7 cellular contexts compared by ENCODE assay signal in genomic region chr13:45120967-45121366, GRCh38. TPM values are rescaled to one million over a fixed set of nuclear protein-coding genes. Genes with fewer than 3 reads are reported as not detected.
DNase-seq lines count a peak whose midpoint lies in the region; ATAC-seq and TF ChIP-seq lines count a peak whose summit lies in the region.

No MANE protein-coding gene starts in this region.

- H3K27me3 ChIP-seq in adrenal gland: no peaks in the 10 kb centered on the region
- H3K27me3 ChIP-seq in kidney epithelial cell (ENCODE audit: control insufficient read depth, insufficient read depth, low read length): no peaks in the 10 kb centered on the region
- no peaks in the 10 kb centered on the region for H3K27me3 ChIP-seq in upper lobe of left lung

- H3K27ac Mint-ChIP-seq in activated T-helper 17 cell treated with anti-CD3 and anti-CD28 coated beads, Interleukin-2, amount 50 U/mL, for 72 hours: no peak overlapping the region

- no peaks in the 10 kb centered on the region for H3K36me3 ChIP-seq in adrenal gland (replicated peaks in 1 of 2)
- H3K36me3 ChIP-seq in kidney epithelial cell (ENCODE audit: control insufficient read depth, insufficient read depth, low read length): no peaks in the 10 kb centered on the region
- H3K36me3 ChIP-seq in upper lobe of left lung: no peaks in the 10 kb centered on the region

- peaks cover 15 to 27% of the 10 kb centered on the region in 2 donors for H3K4me1 ChIP-seq in adrenal gland (replicated peaks in 1 of 2)
- H3K4me1 ChIP-seq in upper lobe of left lung: peaks cover 11 to 28% (median 17%) of the 10 kb centered on the region in 4 donors

- TF ChIP-seq CTCF in adrenal gland (IDR thresholded peaks at IDR 0.05) (no peak), kidney epithelial cell (IDR thresholded peaks at IDR 0.05; ENCODE audit: insufficient read depth, low read length, poor library complexity, severe bottlenecking) (no peak), upper lobe of left lung (IDR thresholded peaks at IDR 0.05) (no peak)

- ATAC-seq in HG02623 (IDR thresholded peaks at IDR 0.05; ENCODE audit: unreplicated experiment) (peak; percentile 8), upper lobe of left lung (ENCODE audit: low FRiP score in 2 of 2) (no peak)
- ATAC-seq in activated T-helper 17 cell treated with anti-CD3 and anti-CD28 coated beads, Interleukin-2, amount 50 U/mL, for 72 hours (replicated peaks): no peak

- DNase-seq in adrenal gland (peak in 1 of 7 donors; percentile 5), kidney epithelial cell (ENCODE audit: low read depth) (no peak), upper lobe of left lung (no peak), NCI-H1105 treated with DMSO at 0.1 percent for 48 hours (lab: John Stamatoyannopoulos, UW) (no peak)
- DNase-seq in activated CD4-positive, alpha-beta T cell treated with anti-CD3 and anti-CD28 coated beads, Interleukin-2, amount 50 U/mL, for 48 hours: no peak

- H3K27ac ChIP-seq in adrenal gland (peak overlapping the region in 4 of 5 donors; percentile 79 to 91 (median 87)), upper lobe of left lung (peak overlapping the region; percentile 81 to 86 (median 83))

- H3K4me1 Mint-ChIP-seq in activated T-helper 17 cell treated with anti-CD3 and anti-CD28 coated beads, Interleukin-2, amount 50 U/mL, for 72 hours: peaks cover 11% of the 10 kb centered on the region

- intact Hi-C loops in adrenal gland (cut with DNase I): no loop called here

- WGBS in adrenal gland, 4 donors: 0 to 2% (median 1%) methylated on average over 7 of the region's 7 CpGs
- 0% methylated on average over 7 of the region's 7 CpGs for WGBS in upper lobe of left lung, 2 donors

- no peaks in the 10 kb centered on the region for H3K27me3 Mint-ChIP-seq in activated T-helper 17 cell treated with anti-CD3 and anti-CD28 coated beads, Interleukin-2, amount 50 U/mL, for 72 hours

- no peaks in the 10 kb centered on the region for H3K9me3 Mint-ChIP-seq in activated T-helper 17 cell treated with anti-CD3 and anti-CD28 coated beads, Interleukin-2, amount 50 U/mL, for 72 hours

- no peaks in the 10 kb centered on the region for H3K36me3 Mint-ChIP-seq in activated T-helper 17 cell treated with anti-CD3 and anti-CD28 coated beads, Interleukin-2, amount 50 U/mL, for 72 hours (ENCODE audit: low read depth)

- H3K4me3 ChIP-seq in adrenal gland (peak overlapping the region; percentile 33 to 85 (median 61)), kidney epithelial cell (ENCODE audit: low read depth, low read length) (peak overlapping the region; percentile 72), upper lobe of left lung (peak overlapping the region; percentile 54 to 83 (median 67))

- no peak for TF ChIP-seq EP300 in upper lobe of left lung (IDR thresholded peaks at IDR 0.05)

- TF ChIP-seq POLR2A in adrenal gland (IDR thresholded peaks at IDR 0.05) (no peak), upper lobe of left lung (IDR thresholded peaks at IDR 0.05) (no peak)

- no peak overlapping the region for H3K4me3 Mint-ChIP-seq in activated T-helper 17 cell treated with anti-CD3 and anti-CD28 coated beads, Interleukin-2, amount 50 U/mL, for 72 hours

- H3K9me3 ChIP-seq in adrenal gland (replicated peaks in 1 of 3) (no peaks in the 10 kb centered on the region), upper lobe of left lung (no peaks in the 10 kb centered on the region)

RNA-seq across cellular contexts. Expression of gene GTF2F2, which starts 0.7 kb away (rescaled TPM):
- total RNA-seq in adrenal gland (10 to 100 TPM; 11.4 to 25.4 (median 21.7) TPM), kidney epithelial cell (26.8 and 29.5 TPM in 2 replicates), upper lobe of left lung (10 to 100 TPM; 10.2 to 29.3 (median 18.2) TPM)
- 10 to 100 TPM; 23.2 to 30.6 (median 24.1) TPM for polyA plus RNA-seq in adrenal gland
- total RNA-seq in activated T-helper 17 cell treated with anti-CD3 and anti-CD28 coated beads, Interleukin-2, amount 50 U/mL, for 72 hours: 10 to 100 TPM; 12.5 to 25.0 TPM
